Comparison of ENCODE assay signal across 13 cellular contexts in the genomic region with DNA sequence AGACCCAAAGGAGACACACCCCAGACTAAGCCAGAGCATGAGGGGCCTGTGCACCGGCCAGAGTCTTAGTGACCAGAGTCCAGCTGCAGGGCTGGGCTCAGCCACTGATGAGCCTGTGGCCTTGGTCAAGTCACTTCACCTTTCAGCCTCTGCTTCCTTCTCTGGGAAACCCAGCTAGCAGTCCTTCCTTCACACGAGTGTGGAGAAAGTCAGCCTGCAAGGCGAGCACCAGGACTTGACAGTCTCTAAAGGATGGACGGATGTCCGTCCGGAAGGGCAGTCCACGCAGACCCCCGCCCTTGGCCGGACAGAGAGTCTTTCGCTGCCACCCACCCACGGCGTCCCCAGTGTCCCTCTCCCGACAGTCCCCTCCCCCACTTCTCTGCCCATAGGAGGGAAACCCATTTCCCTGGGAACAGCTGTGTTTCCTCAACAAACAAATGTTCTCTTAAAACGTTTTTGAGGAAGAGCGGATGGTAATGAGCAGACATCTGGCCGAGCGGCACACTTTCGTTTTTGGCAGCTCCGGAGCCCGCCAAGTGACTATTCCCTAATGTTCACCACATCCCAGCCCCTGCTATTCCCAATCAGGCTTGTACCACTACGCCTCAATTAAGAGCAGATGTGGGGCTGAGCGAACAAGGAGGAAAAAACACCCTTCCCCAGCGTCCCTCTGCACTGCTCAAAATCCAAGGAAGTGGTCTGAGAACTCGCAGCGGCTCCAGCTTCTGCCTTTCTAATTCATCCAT.
DNase-seq lines count a peak whose midpoint lies in the region; FAIRE-seq and TF ChIP-seq lines count a peak whose summit lies in the region.
"Had no signal": no experiment of that assay in that cellular context is flagged by ENCODE, and none has a peak within 500 bp of the region (broad histone marks: within the 10 kb centered on the region; RNA-seq: fewer than 3 reads in every experiment).

No MANE protein-coding gene starts in this region.

- POLR2A ChIA-PET in endothelial cell of umbilical vein (lab: Charles Lee): no interaction called here

- peak overlapping the region in 1 of 3 experiments; percentile 17 for H3K4me3 ChIP-seq in endothelial cell of umbilical vein (replicated peaks in 1 of 3; ENCODE audit: insufficient read depth in 1 of 3, low read depth in 1 of 3, low read length in 3 of 3)
- H3K4me3 ChIP-seq in muscle layer of duodenum (ENCODE audit: low read depth in 1 of 2, low read length in 2 of 2): peak overlapping the region; percentile 45 to 63
- H3K4me3 ChIP-seq in uterus: peak overlapping the region; percentile 31 to 41

- H3K9me3 ChIP-seq in endothelial cell of umbilical vein (replicated peaks; ENCODE audit: control insufficient read depth, insufficient read depth, low read length): no peaks in the 10 kb centered on the region
- H3K9me3 ChIP-seq in muscle layer of duodenum (ENCODE audit: control insufficient read depth in 1 of 2, low read length in 2 of 2): peaks cover 0 to 7% of the 10 kb centered on the region in 2 donors
- H3K9me3 ChIP-seq in uterus: no peaks in the 10 kb centered on the region

- no peaks in the 10 kb centered on the region for H4K20me1 ChIP-seq in endothelial cell of umbilical vein (replicated peaks; ENCODE audit: control insufficient read depth, extremely low read depth, insufficient read depth, low read length)

- H3K4me1 Mint-ChIP-seq in T-helper 2 cell treated with Interferon-gamma antibody and Interleukin-4, amounts not matched to agents 5 μg/mL and 100 μg/mL, for 36 hours (ENCODE audit: low read depth): peaks cover 6% of the 10 kb centered on the region
- H3K4me1 Mint-ChIP-seq: activated B cell treated with CpG ODN at 0.5 μM for 24 hours had no signal

- CTCF ChIA-PET in endothelial cell of umbilical vein (lab: Charles Lee): no interaction called here

- H3K4me1 ChIP-seq in endothelial cell of umbilical vein (ENCODE audit: control insufficient read depth, extremely low read depth, insufficient read depth, low read length) (peaks cover 14% of the 10 kb centered on the region), muscle layer of duodenum (ENCODE audit: control insufficient read depth in 1 of 2, insufficient read depth in 2 of 2, low read length in 2 of 2) (peaks cover 6 to 12% of the 10 kb centered on the region in 2 donors), uterus (peaks cover 0 to 7% of the 10 kb centered on the region in 2 donors)

- H3K27ac Mint-ChIP-seq in T-helper 2 cell treated with Interferon-gamma antibody and Interleukin-4, amounts not matched to agents 5 μg/mL and 100 μg/mL, for 36 hours: no peak overlapping the region
- H3K27ac Mint-ChIP-seq: activated B cell treated with CpG ODN at 0.5 μM for 24 hours; stimulated activated naive CD8-positive, alpha-beta T cell treated with anti-CD3 and anti-CD28 coated beads, Interleukin-15, Interleukin-2, amounts not matched to agents 100 ng/mL and 50 ng/mL, for 24 hours had no signal

- H3K4me2 ChIP-seq in endothelial cell of umbilical vein (ENCODE audit: insufficient read depth, low read length): peak overlapping the region; percentile 31

- FAIRE-seq in endothelial cell of umbilical vein (lab: Jason Lieb, UNC): peak; percentile 61
- FAIRE-seq: GM12891, H1 had no signal

- H3K36me3 ChIP-seq in endothelial cell of umbilical vein (ENCODE audit: control insufficient read depth in 2 of 2, extremely low read depth in 1 of 2, insufficient read depth in 2 of 2, low read length in 2 of 2) (no peaks in the 10 kb centered on the region), muscle layer of duodenum (ENCODE audit: control insufficient read depth in 1 of 2, insufficient read depth in 2 of 2, low read length in 2 of 2) (no peaks in the 10 kb centered on the region), uterus (no peaks in the 10 kb centered on the region)

- H3K27me3 ChIP-seq in endothelial cell of umbilical vein (ENCODE audit: control insufficient read depth in 2 of 2, insufficient read depth in 2 of 2, low read length in 2 of 2): peaks cover 0 to 3% of the 10 kb centered on the region in 2 experiments
- no peaks in the 10 kb centered on the region for H3K27me3 ChIP-seq in muscle layer of duodenum (ENCODE audit: low read depth, low read length)
- no peaks in the 10 kb centered on the region for H3K27me3 ChIP-seq in uterus

- TF ChIP-seq CTCF in endothelial cell of umbilical vein (IDR thresholded peaks at IDR 0.05; ENCODE audit: extremely low read depth in 1 of 2, insufficient read depth in 1 of 2, low read depth in 1 of 2, low read length in 2 of 2): no peak
- no peak for TF ChIP-seq CTCF in uterus (IDR thresholded peaks at IDR 0.05)

- H3K27me3 Mint-ChIP-seq in T-helper 2 cell treated with Interferon-gamma antibody and Interleukin-4, amounts not matched to agents 5 μg/mL and 100 μg/mL, for 36 hours (ENCODE audit: low read depth): no peaks in the 10 kb centered on the region

- H3K4me3 Mint-ChIP-seq in T-helper 2 cell treated with Interferon-gamma antibody and Interleukin-4, amounts not matched to agents 5 μg/mL and 100 μg/mL, for 36 hours: peak overlapping the region; percentile 13
- H3K4me3 Mint-ChIP-seq: activated B cell treated with CpG ODN at 0.5 μM for 24 hours; stimulated activated naive CD8-positive, alpha-beta T cell treated with anti-CD3 and anti-CD28 coated beads, Interleukin-15, Interleukin-2, amounts not matched to agents 100 ng/mL and 50 ng/mL, for 24 hours had no signal

- intact Hi-C loops in endothelial cell of umbilical vein (cut with micrococcal nuclease) (no loop called here), uterus (cut with DNase I; ENCODE audit: low total_unique reads) (no loop called here)

- H3K36me3 Mint-ChIP-seq in T-helper 2 cell treated with Interferon-gamma antibody and Interleukin-4, amounts not matched to agents 5 μg/mL and 100 μg/mL, for 36 hours (ENCODE audit: low read depth): no peaks in the 10 kb centered on the region

- no peak for DNase-seq in T-helper 2 cell treated with Interferon-gamma antibody and Interleukin-4, amounts not matched to agents 5 μg/mL and 100 μg/mL, for 36 hours (ENCODE audit: low spot score)
- DNase-seq in T-helper 2 cell (no peak), endothelial cell of umbilical vein (ENCODE audit: low read depth, low spot score) (no peak), uterus (peak; percentile 27 to 62), kidney glomerular epithelial cell (lab: John Stamatoyannopoulos, UW) (no peak), HPDE6-E6E7 (ENCODE audit: extremely low spot score) (no peak), C1 segment of cervical spinal cord (lab: John Stamatoyannopoulos, UW) (no peak)
- DNase-seq: activated B cell treated with CpG ODN at 0.5 μM for 24 hours, NCI-H510A had no signal

- no TSS peak for BruUV-seq in endothelial cell of umbilical vein (replicated peaks; lab: Mats Ljungman, UMichigan)

- no peak overlapping the region for H3K27ac ChIP-seq in endothelial cell of umbilical vein (ENCODE audit: insufficient read depth, low read depth, low read length)
- no peak overlapping the region for H3K27ac ChIP-seq in muscle layer of duodenum (ENCODE audit: low read length)
- peak overlapping the region; percentile 63 to 73 for H3K27ac ChIP-seq in uterus

- dilution Hi-C loops in endothelial cell of umbilical vein (cut with MboI; ENCODE audit: extremely low pct_ligation_motif_present, low sequenced_read_pairs): loop anchor here (25.0 kb wide), 1 partner anchor 501 kb away; no protein-coding TSS in a partner anchor

- no peaks in the 10 kb centered on the region for H3K9me1 ChIP-seq in endothelial cell of umbilical vein (replicated peaks; ENCODE audit: control insufficient read depth, extremely low read depth, insufficient read depth, low read length)

- peaks cover 30% of the 10 kb centered on the region for H3K9me3 Mint-ChIP-seq in T-helper 2 cell treated with Interferon-gamma antibody and Interleukin-4, amounts not matched to agents 5 μg/mL and 100 μg/mL, for 36 hours

- H2AFZ ChIP-seq in endothelial cell of umbilical vein (ENCODE audit: low read depth, low read length): no peak overlapping the region

- no peak for TF ChIP-seq POLR2A in endothelial cell of umbilical vein (IDR thresholded peaks at IDR 0.05; ENCODE audit: low read depth, low read length)
- TF ChIP-seq POLR2A in uterus (IDR thresholded peaks at IDR 0.05): no peak

- H3K9ac ChIP-seq in endothelial cell of umbilical vein (replicated peaks; ENCODE audit: extremely low read depth, insufficient read depth, low read length): no peak overlapping the region

- no peaks in the 10 kb centered on the region for H3K79me2 ChIP-seq in endothelial cell of umbilical vein (ENCODE audit: control insufficient read depth, insufficient read depth, low read length)

TF ChIP-seq in endothelial cell of umbilical vein, 7 proteins besides CTCF, POLR2A, EP300 and RAD21:
- TF ChIP-seq MYC (IDR thresholded peaks at IDR 0.05; ENCODE audit: low read depth, low read length): no peak
- no peak for TF ChIP-seq EZH2 (IDR thresholded peaks at IDR 0.05; ENCODE audit: borderline replicate concordance, low read depth, low read length, severe bottlenecking)
- no peak for TF ChIP-seq POLR2AphosphoS5 (IDR thresholded peaks at IDR 0.05; ENCODE audit: insufficient read depth, low read depth, low read length)
- TF ChIP-seq FOS (IDR thresholded peaks at IDR 0.05; ENCODE audit: borderline replicate concordance, insufficient read depth, low read length): no peak
- no peak for TF ChIP-seq JUN (IDR thresholded peaks at IDR 0.05; ENCODE audit: borderline replicate concordance, insufficient read depth, insufficient read length, low read depth)
- TF ChIP-seq, protein P1, sequence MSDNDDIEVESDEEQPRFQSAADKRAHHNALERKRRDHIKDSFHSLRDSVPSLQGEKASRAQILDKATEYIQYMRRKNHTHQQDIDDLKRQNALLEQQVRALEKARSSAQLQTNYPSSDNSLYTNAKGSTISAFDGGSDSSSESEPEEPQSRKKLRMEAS (IDR thresholded peaks at IDR 0.05; ENCODE audit: insufficient read depth, insufficient read length): no peak
- no peak for TF ChIP-seq GATA2 (IDR thresholded peaks at IDR 0.05; ENCODE audit: insufficient read depth, insufficient read length, low read depth, low read length)
TF ChIP-seq in endothelial cell of umbilical vein: peak in this region for 0.

Comparison
In these comparisons a context has a peak if more than half of its experiments do, and no peak if none do; other contexts are left out.
1. DNase-seq: peak in uterus (2 of 2); none in T-helper 2 cell treated with Interferon-gamma antibody and Interleukin-4, amounts not matched to agents 5 μg/mL and 100 μg/mL, for 36 hours (single experiment), T-helper 2 cell (0 of 5), endothelial cell of umbilical vein (single experiment), kidney glomerular epithelial cell (single experiment), HPDE6-E6E7 (single experiment) and C1 segment of cervical spinal cord (0 of 14).
2. H3K27ac ChIP-seq: peak in uterus (2 of 2); none in endothelial cell of umbilical vein (single experiment) and muscle layer of duodenum (single experiment).